ENCODE assay signal across 2 cellular contexts in the genomic region with DNA sequence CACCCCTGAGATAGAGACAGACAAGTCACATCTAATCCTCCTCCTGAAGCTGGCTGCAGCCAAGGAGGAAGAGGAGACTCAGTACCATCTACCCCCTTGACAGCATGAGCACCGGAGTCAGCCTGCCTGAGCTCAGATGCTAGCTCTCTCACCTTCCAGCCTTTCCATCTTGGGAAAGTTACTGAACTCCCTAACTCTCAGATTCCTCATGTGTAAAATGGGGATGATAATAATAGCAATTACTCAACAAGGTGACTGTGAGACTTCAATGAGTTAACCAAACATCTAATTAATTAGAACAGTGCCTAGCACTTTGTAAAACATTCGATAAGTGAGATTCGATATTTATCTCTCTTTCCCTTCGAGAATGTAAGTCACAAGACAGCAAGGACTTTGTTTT.
TF ChIP-seq lines count a peak whose summit lies in the region.

No MANE protein-coding gene starts in this region.

TF ChIP-seq in GM23338, 12 proteins besides CTCF, POLR2A, EP300 and RAD21:
- no peak for TF ChIP-seq POLR2AphosphoS5 (IDR thresholded peaks at IDR 0.05; ENCODE audit: low read depth)
- no peak for TF ChIP-seq ZNF331 (CRISPR knock-in tag; IDR thresholded peaks at IDR 0.05; ENCODE audit: low read depth)
- no peak for TF ChIP-seq EZH2phosphoT487 (IDR thresholded peaks at IDR 0.05; ENCODE audit: unreplicated experiment)
- TF ChIP-seq, protein P1, sequence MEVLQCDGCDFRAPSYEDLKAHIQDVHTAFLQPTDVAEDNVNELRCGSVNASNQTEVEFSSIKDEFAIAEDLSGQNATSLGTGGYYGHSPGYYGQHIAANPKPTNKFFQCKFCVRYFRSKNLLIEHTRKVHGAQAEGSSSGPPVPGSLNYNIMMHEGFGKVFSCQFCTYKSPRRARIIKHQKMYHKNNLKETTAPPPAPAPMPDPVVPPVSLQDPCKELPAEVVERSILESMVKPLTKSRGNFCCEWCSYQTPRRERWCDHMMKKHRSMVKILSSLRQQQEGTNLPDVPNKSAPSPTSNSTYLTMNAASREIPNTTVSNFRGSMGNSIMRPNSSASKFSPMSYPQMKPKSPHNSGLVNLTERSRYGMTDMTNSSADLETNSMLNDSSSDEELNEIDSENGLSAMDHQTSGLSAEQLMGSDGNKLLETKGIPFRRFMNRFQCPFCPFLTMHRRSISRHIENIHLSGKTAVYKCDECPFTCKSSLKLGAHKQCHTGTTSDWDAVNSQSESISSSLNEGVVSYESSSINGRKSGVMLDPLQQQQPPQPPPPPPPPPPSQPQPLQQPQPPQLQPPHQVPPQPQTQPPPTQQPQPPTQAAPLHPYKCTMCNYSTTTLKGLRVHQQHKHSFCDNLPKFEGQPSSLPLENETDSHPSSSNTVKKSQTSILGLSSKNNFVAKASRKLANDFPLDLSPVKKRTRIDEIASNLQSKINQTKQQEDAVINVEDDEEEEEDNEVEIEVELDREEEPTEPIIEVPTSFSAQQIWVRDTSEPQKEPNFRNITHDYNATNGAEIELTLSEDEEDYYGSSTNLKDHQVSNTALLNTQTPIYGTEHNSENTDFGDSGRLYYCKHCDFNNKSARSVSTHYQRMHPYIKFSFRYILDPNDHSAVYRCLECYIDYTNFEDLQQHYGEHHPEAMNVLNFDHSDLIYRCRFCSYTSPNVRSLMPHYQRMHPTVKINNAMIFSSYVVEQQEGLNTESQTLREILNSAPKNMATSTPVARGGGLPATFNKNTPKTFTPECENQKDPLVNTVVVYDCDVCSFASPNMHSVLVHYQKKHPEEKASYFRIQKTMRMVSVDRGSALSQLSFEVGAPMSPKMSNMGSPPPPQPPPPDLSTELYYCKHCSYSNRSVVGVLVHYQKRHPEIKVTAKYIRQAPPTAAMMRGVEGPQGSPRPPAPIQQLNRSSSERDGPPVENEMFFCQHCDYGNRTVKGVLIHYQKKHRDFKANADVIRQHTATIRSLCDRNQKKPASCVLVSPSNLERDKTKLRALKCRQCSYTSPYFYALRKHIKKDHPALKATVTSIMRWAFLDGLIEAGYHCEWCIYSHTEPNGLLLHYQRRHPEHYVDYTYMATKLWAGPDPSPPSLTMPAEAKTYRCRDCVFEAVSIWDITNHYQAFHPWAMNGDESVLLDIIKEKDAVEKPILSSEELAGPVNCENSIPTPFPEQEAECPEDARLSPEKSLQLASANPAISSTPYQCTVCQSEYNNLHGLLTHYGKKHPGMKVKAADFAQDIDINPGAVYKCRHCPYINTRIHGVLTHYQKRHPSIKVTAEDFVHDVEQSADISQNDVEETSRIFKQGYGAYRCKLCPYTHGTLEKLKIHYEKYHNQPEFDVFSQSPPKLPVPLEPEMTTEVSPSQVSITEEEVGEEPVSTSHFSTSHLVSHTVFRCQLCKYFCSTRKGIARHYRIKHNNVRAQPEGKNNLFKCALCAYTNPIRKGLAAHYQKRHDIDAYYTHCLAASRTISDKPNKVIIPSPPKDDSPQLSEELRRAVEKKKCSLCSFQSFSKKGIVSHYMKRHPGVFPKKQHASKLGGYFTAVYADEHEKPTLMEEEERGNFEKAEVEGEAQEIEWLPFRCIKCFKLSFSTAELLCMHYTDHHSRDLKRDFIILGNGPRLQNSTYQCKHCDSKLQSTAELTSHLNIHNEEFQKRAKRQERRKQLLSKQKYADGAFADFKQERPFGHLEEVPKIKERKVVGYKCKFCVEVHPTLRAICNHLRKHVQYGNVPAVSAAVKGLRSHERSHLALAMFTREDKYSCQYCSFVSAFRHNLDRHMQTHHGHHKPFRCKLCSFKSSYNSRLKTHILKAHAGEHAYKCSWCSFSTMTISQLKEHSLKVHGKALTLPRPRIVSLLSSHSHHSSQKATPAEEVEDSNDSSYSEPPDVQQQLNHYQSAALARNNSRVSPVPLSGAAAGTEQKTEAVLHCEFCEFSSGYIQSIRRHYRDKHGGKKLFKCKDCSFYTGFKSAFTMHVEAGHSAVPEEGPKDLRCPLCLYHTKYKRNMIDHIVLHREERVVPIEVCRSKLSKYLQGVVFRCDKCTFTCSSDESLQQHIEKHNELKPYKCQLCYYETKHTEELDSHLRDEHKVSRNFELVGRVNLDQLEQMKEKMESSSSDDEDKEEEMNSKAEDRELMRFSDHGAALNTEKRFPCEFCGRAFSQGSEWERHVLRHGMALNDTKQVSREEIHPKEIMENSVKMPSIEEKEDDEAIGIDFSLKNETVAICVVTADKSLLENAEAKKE (CRISPR knock-in tag; IDR thresholded peaks at IDR 0.05): no peak
- TF ChIP-seq CREB1 (CRISPR knock-in tag; IDR thresholded peaks at IDR 0.05; ENCODE audit: low read depth): no peak

TF ChIP-seq in K562, 482 proteins besides CTCF, POLR2A, EP300 and RAD21:
- TF ChIP-seq CTBP1 (IDR thresholded peaks at IDR 0.05; ENCODE audit: borderline replicate concordance) (no peak), ZNF766 (CRISPR knock-in tag; conservative IDR thresholded peaks at IDR 0.05) (no peak), ZNF507 (tag; conservative IDR thresholded peaks at IDR 0.05) (no peak), CHCHD3 (CRISPR knock-in tag; IDR thresholded peaks at IDR 0.05) (no peak), FUS (optimal IDR thresholded peaks at IDR 0.05; ENCODE audit: low read depth, low read length) (no peak), MLX (CRISPR knock-in tag; conservative IDR thresholded peaks at IDR 0.05) (no peak)
- TF ChIP-seq, protein P2, sequence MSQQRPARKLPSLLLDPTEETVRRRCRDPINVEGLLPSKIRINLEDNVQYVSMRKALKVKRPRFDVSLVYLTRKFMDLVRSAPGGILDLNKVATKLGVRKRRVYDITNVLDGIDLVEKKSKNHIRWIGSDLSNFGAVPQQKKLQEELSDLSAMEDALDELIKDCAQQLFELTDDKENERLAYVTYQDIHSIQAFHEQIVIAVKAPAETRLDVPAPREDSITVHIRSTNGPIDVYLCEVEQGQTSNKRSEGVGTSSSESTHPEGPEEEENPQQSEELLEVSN (IDR thresholded peaks at IDR 0.05; ENCODE audit: borderline replicate concordance in 1 of 2, extremely low read depth in 1 of 2, insufficient read depth in 1 of 2, insufficient read length in 1 of 2, low read depth in 1 of 2, low read length in 1 of 2, poor library complexity in 1 of 2, severe bottlenecking in 1 of 2): no peak
TF ChIP-seq in K562: peak in this region for 0.
